ENCODE assay signal across 8 cellular contexts in genomic region chr5:141382469-141383294, GRCh38. TPM values are rescaled to one million over a fixed set of nuclear protein-coding genes. Genes with fewer than 3 reads are reported as not detected.
DNase-seq lines count a peak whose midpoint lies in the region; ATAC-seq and TF ChIP-seq lines count a peak whose summit lies in the region.

Gene PCDHGA7 (plus strand): TSS chr5:141382742. CDS start chr5:141382900, 158 bp downstream.

- H3K9me3 ChIP-seq in heart right ventricle (peaks cover 0 to 100% (median 47%) of the 10 kb centered on the region in 11 donors), thyroid gland (no peaks in the 10 kb centered on the region), BE2C (no peaks in the 10 kb centered on the region; the same call in 1 of the 2 replicates)

- peaks cover 76% of the 10 kb centered on the region for H3K27me3 Mint-ChIP-seq in activated T-cell treated with anti-CD3 and anti-CD28 coated beads, Interleukin-2, amount 50 U/mL, for 24 hours
- H3K27me3 Mint-ChIP-seq in activated CD4-positive, alpha-beta memory T cell treated with anti-CD3 and anti-CD28 coated beads, Interleukin-2, amount 10 ng/mL, durations not matched to agents 7 days and 5 days = peaks cover 31% of the 10 kb centered on the region

- peaks cover 33% of the 10 kb centered on the region for H3K9me3 Mint-ChIP-seq in activated T-cell treated with anti-CD3 and anti-CD28 coated beads, Interleukin-2, amount 50 U/mL, for 24 hours
- peaks cover 8% of the 10 kb centered on the region for H3K9me3 Mint-ChIP-seq in activated CD4-positive, alpha-beta memory T cell treated with anti-CD3 and anti-CD28 coated beads, Interleukin-2, amount 10 ng/mL, durations not matched to agents 7 days and 5 days

- H3K36me3 ChIP-seq in heart right ventricle (peaks cover 0 to 36% (median 0%) of the 10 kb centered on the region in 9 donors), thyroid gland (no peaks in the 10 kb centered on the region), BE2C (peaks cover 12% of the 10 kb centered on the region)

- H3K27ac ChIP-seq in heart right ventricle (no peak within 1 kb of the TSS), thyroid gland (no peak within 1 kb of the TSS)

- H3K27me3 ChIP-seq in heart right ventricle (peaks cover 0 to 39% (median 0%) of the 10 kb centered on the region in 7 donors), thyroid gland (no peaks in the 10 kb centered on the region), BE2C (no peaks in the 10 kb centered on the region)

- TF ChIP-seq CTCF in heart right ventricle (IDR thresholded peaks at IDR 0.05) (peak in 5 of 9 donors; percentile 11 to 30 (median 21)), thyroid gland (IDR thresholded peaks at IDR 0.05) (peak in 4 of 6 experiments; percentile 9 to 33 (median 30)), BE2C (IDR thresholded peaks at IDR 0.05; ENCODE audit: low read depth, low read length) (no peak)

- no peak for TF ChIP-seq POLR2A in thyroid gland (IDR thresholded peaks at IDR 0.05)

- peak within 1 kb of the TSS; percentile 49 for H3K4me3 Mint-ChIP-seq in activated T-cell treated with anti-CD3 and anti-CD28 coated beads, Interleukin-2, amount 50 U/mL, for 24 hours
- H3K4me3 Mint-ChIP-seq in activated CD4-positive, alpha-beta memory T cell treated with anti-CD3 and anti-CD28 coated beads, Interleukin-2, amount 10 ng/mL, durations not matched to agents 7 days and 5 days = peak within 1 kb of the TSS; percentile 46

- 21 to 24% methylated on average over 37 of the region's 37 CpGs for WGBS in heart right ventricle, 2 donors
- 9 to 17% methylated on average over 37 of the region's 37 CpGs for WGBS in thyroid gland, 2 donors

- CTCF ChIA-PET in activated CD4-positive, alpha-beta memory T cell treated with anti-CD3 and anti-CD28 coated beads, Interleukin-2, amount 10 ng/mL, durations not matched to agents 7 days and 5 days (lab: Charles Lee) = interaction anchor here (1.1 kb wide), 1 partner anchor 16 kb away, joined by 4 read pairs; no protein-coding TSS in a partner anchor

- no peak within 1 kb of the TSS for H3K27ac Mint-ChIP-seq in activated T-cell treated with anti-CD3 and anti-CD28 coated beads, Interleukin-2, amount 50 U/mL, for 24 hours
- no peak within 1 kb of the TSS for H3K27ac Mint-ChIP-seq in activated CD4-positive, alpha-beta memory T cell treated with anti-CD3 and anti-CD28 coated beads, Interleukin-2, amount 10 ng/mL, durations not matched to agents 7 days and 5 days

- intact Hi-C loops in heart right ventricle (cut with DNase I) = no loop called here
- intact Hi-C loops in thyroid gland (cut with DNase I) = no loop called here

- POLR2A ChIA-PET in activated CD4-positive, alpha-beta memory T cell treated with anti-CD3 and anti-CD28 coated beads, Interleukin-2, amount 10 ng/mL, durations not matched to agents 7 days and 5 days (lab: Charles Lee) = no interaction called here

- peak within 1 kb of the TSS in 7 of 10 donors; percentile 17 to 41 (median 34) for H3K4me3 ChIP-seq in heart right ventricle
- peak within 1 kb of the TSS in 1 of 3 donors; percentile 16 for H3K4me3 ChIP-seq in thyroid gland (replicated peaks in 1 of 3)
- H3K4me3 ChIP-seq in BE2C (ENCODE audit: low read depth, low read length) = no peak within 1 kb of the TSS

- H3K4me1 ChIP-seq in heart right ventricle (peaks cover 0 to 6% (median 0%) of the 10 kb centered on the region in 9 donors), thyroid gland (no peaks in the 10 kb centered on the region), BE2C (no peaks in the 10 kb centered on the region)

- no peaks in the 10 kb centered on the region for H3K4me1 Mint-ChIP-seq in activated T-cell treated with anti-CD3 and anti-CD28 coated beads, Interleukin-2, amount 50 U/mL, for 24 hours (ENCODE audit: low read depth)
- no peaks in the 10 kb centered on the region for H3K4me1 Mint-ChIP-seq in activated CD4-positive, alpha-beta memory T cell treated with anti-CD3 and anti-CD28 coated beads, Interleukin-2, amount 10 ng/mL, durations not matched to agents 7 days and 5 days

- no peak for DNase-seq in activated T-cell treated with anti-CD3 and anti-CD28 coated beads, Interleukin-2, amount 50 U/mL, for 24 hours
- DNase-seq in activated T-cell treated with anti-CD3 and anti-CD28 coated beads, Interleukin-2, amount 50 U/mL, for 48 hours = no peak
- DNase-seq in activated CD4-positive, alpha-beta memory T cell treated with anti-CD3 and anti-CD28 coated beads, Interleukin-2, amount 10 ng/mL, durations not matched to agents 7 days and 5 days = no peak
- no peak for DNase-seq in heart right ventricle
- DNase-seq in thyroid gland = peak in 1 of 2 donors; percentile 22
- no peak for DNase-seq in DMS153 (lab: John Stamatoyannopoulos, UW)
- DNase-seq in BE2C = no peak

- H3K36me3 Mint-ChIP-seq in activated T-cell treated with anti-CD3 and anti-CD28 coated beads, Interleukin-2, amount 50 U/mL, for 24 hours (ENCODE audit: low read depth) = peaks cover 7% of the 10 kb centered on the region
- no peaks in the 10 kb centered on the region for H3K36me3 Mint-ChIP-seq in activated CD4-positive, alpha-beta memory T cell treated with anti-CD3 and anti-CD28 coated beads, Interleukin-2, amount 10 ng/mL, durations not matched to agents 7 days and 5 days (ENCODE audit: low read depth)

- ATAC-seq in heart right ventricle = peak in 4 of 8 donors; percentile 15 to 50 (median 38)
- no peak for ATAC-seq in HG02840 (IDR thresholded peaks at IDR 0.05; ENCODE audit: low FRiP score, unreplicated experiment)

RNA-seq across cellular contexts. Expression of gene PCDHGA7, which starts in this region (rescaled TPM):
- total RNA-seq in activated CD4-positive, alpha-beta memory T cell treated with anti-CD3 and anti-CD28 coated beads, Interleukin-2, amount 10 ng/mL, durations not matched to agents 7 days and 5 days = under 1 TPM in 1 of 2 experiments, not detected in 1; 0.08 TPM
- total RNA-seq in heart right ventricle (10 to 100 TPM in 1 of 10 donors, 1 to 10 TPM in 9; 5.9 to 11.5 (median 8.1) TPM), thyroid gland (1 to 10 TPM; 5.1 to 9.8 (median 7.8) TPM)
- polyA plus RNA-seq in heart right ventricle = 1 to 10 TPM in 1 of 2 donors, under 1 TPM in 1; 0.54 to 6.4 TPM
- polyA plus RNA-seq in BE2C (2012; ENCODE audit: insufficient read depth, insufficient read length, low read depth) = 1.3 TPM

Comparison
In these comparisons a context has a peak if more than half of its experiments do, and no peak if none do; other contexts are left out.
1. RNA of gene PCDHGA7 (total RNA-seq): 5.1 to 9.8 TPM in thyroid gland and 5.9 to 11.5 TPM in heart right ventricle; 0.08 TPM in activated CD4-positive, alpha-beta memory T cell treated with anti-CD3 and anti-CD28 coated beads, Interleukin-2, amount 10 ng/mL, durations not matched to agents 7 days and 5 days; every median in the first group is over 4 times any median in the second.